ENCODE assay signal across 5 cellular contexts in genomic region chr19:54278571-54279195, GRCh38. TPM values are rescaled to one million over a fixed set of nuclear protein-coding genes. Genes with fewer than 3 reads are reported as not detected.
"Had no signal": no experiment of that assay in that cellular context is flagged by ENCODE, and none has a peak within 500 bp of the region (broad histone marks: within the 10 kb centered on the region; RNA-seq: fewer than 3 reads in every experiment).

No MANE protein-coding gene starts in this region.

RNA-seq across cellular contexts. Expression of gene LILRB2, which starts 2.2 kb away (rescaled TPM):
- total RNA-seq: HepG2, HT1080, IMR-90, NCI-H460, SJSA1 had no signal
- polyA plus RNA-seq: HepG2, IMR-90 had no signal

RNA-seq across cellular contexts. Expression of gene LILRB5, which starts 21.6 kb away (rescaled TPM):
- total RNA-seq: HepG2, HT1080, IMR-90, NCI-H460, SJSA1 had no signal
- polyA plus RNA-seq: HepG2, IMR-90 had no signal

RNA-seq across cellular contexts. Expression of gene LILRA5, which starts 34.3 kb away (rescaled TPM):
- total RNA-seq: HepG2, HT1080, IMR-90, NCI-H460, SJSA1 had no signal
- polyA plus RNA-seq: HepG2, IMR-90 had no signal

RNA-seq across cellular contexts. Expression of gene LILRA6, which starts 36.1 kb away (rescaled TPM):
- total RNA-seq: HepG2, HT1080, IMR-90, NCI-H460, SJSA1 had no signal
- polyA plus RNA-seq: HepG2, IMR-90 had no signal

RNA-seq across cellular contexts. Expression of gene LILRB3, which starts 55.9 kb away (rescaled TPM):
- total RNA-seq: HepG2, HT1080, IMR-90, NCI-H460, SJSA1 had no signal
- polyA plus RNA-seq: IMR-90 had no signal
